15 cellular contexts compared by ENCODE assay signal in the genomic region with DNA sequence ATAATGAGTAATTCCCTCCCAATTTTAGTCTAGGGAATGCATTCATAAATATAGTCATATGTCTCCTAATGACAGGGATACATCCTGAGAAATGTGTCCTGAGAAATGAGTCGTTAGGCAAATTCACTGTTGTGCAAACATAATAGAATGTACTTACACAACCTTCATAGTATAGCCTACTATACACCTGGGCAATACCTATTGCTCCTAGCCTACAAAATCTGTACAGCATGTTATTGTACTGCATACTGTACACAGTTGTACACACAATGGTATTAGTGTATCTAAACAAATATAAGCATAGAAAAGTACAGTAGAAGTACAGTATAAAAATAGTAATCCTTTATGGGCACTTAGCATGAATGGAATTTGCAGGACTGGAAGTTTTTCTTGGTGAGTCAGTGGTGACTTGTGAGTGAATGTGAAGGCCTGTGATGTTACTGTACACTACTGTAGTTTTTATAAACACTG. TPM values are rescaled to one million over a fixed set of nuclear protein-coding genes. Genes with fewer than 3 reads are reported as not detected.
DNase-seq lines count a peak whose midpoint lies in the region; TF ChIP-seq lines count a peak whose summit lies in the region.
"Had no signal": no experiment of that assay in that cellular context is flagged by ENCODE, and none has a peak within 500 bp of the region (broad histone marks: within the 10 kb centered on the region; RNA-seq: fewer than 3 reads in every experiment).

No MANE protein-coding gene starts in this region.

- H3K9me3 ChIP-seq in suprapubic skin: no peaks in the 10 kb centered on the region

- TF ChIP-seq CTCF in epithelial cell of esophagus (IDR thresholded peaks at IDR 0.05; ENCODE audit: insufficient read depth, low read depth, low read length, missing control alignments) (no peak), suprapubic skin (IDR thresholded peaks at IDR 0.05) (no peak), GM10248 (IDR thresholded peaks at IDR 0.05; ENCODE audit: control extremely low read depth, extremely low read depth, low read depth, missing control alignments) (no peak)

- H3K4me3 ChIP-seq in epithelial cell of esophagus (ENCODE audit: low read length) (no peak overlapping the region), suprapubic skin (no peak overlapping the region)
- H3K4me3 ChIP-seq: heart left ventricle, lung had no signal

- DNase-seq in GM04504 (ENCODE audit: low read depth) (peak; percentile 73), RKO (ENCODE audit: low spot score) (peak; percentile 89), epithelial cell of esophagus (ENCODE audit: low read depth) (peak; percentile 82), renal cortical epithelial cell (ENCODE audit: low read depth) (peak; percentile 55), Ammon's horn (ENCODE audit: low spot score) (no peak), suprapubic skin (ENCODE audit: low spot score in 2 of 2) (no peak), GM10248 (ENCODE audit: extremely low spot score) (no peak), NCI-H2227 (lab: John Stamatoyannopoulos, UW; ENCODE audit: unreplicated experiment) (no peak)
- DNase-seq: activated CD4-positive, alpha-beta T cell treated with anti-CD3 and anti-CD28 coated beads, Interleukin-2, amount 50 U/mL, for 1 hour; activated naive CD4-positive, alpha-beta T cell treated with Interleukin-2 at 50 U/mL for 16 hours; DMS79; heart left ventricle; NCI-H510A; posterior cingulate gyrus had no signal

- POLR2A ChIA-PET in GM10248 (lab: Yijun Ruan, JAX): no interaction called here

- 68% methylated on average over 1 of the region's 1 CpG for WGBS in suprapubic skin

- TF ChIP-seq EP300 in suprapubic skin (IDR thresholded peaks at IDR 0.05): no peak

- no peaks in the 10 kb centered on the region for H3K27me3 ChIP-seq in suprapubic skin
- H3K27me3 ChIP-seq: heart left ventricle had no signal

- TF ChIP-seq POLR2A in suprapubic skin (IDR thresholded peaks at IDR 0.05): no peak

- CTCF ChIA-PET in GM10248 (lab: Yijun Ruan, JAX): interaction anchor here (0.8 kb wide), 1 partner anchor 15 kb away, joined by 3 read pairs; no protein-coding TSS in a partner anchor

- H3K4me1 ChIP-seq in suprapubic skin: peaks cover 17% of the 10 kb centered on the region

- no peak overlapping the region for H3K27ac ChIP-seq in suprapubic skin
- H3K27ac ChIP-seq: heart left ventricle had no signal

- peaks cover 44% of the 10 kb centered on the region for H3K36me3 ChIP-seq in suprapubic skin

RNA-seq across cellular contexts. Expression of gene DTWD1, which starts 6.6 kb away (rescaled TPM):
- 15.3 and 18.1 TPM in 2 replicates for total RNA-seq in renal cortical epithelial cell
- 10 to 100 TPM; 12.3 to 40.6 (median 15.8) TPM for total RNA-seq in suprapubic skin

RNA-seq across cellular contexts. Expression of gene FAM227B, which starts 6.8 kb away (rescaled TPM):
- 7.6 TPM in 2 replicates for total RNA-seq in renal cortical epithelial cell
- 1 to 10 TPM; 2.1 to 8.0 (median 5.1) TPM for total RNA-seq in suprapubic skin

Comparison
In these comparisons a context has a peak if more than half of its experiments do, and no peak if none do; other contexts are left out.
1. DNase-seq: peak in GM04504 (single experiment), RKO (single experiment), epithelial cell of esophagus (single experiment) and renal cortical epithelial cell (single experiment); none in Ammon's horn (single experiment), suprapubic skin (0 of 2), GM10248 (single experiment) and NCI-H2227 (single experiment).